ENCODE assay signal across 15 cellular contexts in the genomic region with DNA sequence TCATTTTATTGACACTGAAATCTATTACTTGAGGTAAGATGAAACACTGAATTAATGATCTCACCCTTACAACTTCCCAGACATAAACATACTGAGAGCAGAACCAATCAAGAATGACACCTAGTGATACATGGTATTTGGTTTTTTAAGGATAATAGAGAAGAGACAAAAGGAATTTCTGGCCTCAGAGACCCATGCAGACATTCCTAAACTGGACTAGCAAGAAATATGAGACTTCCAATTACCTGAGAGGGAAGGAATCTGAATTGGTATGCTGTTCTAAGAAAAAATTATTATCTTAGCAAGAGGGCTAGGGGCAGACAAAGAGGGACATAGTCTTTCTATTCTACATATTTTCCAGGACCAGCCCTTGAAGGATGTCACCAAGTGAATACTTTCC.
"Had no signal": no experiment of that assay in that cellular context is flagged by ENCODE, and none has a peak within 500 bp of the region (broad histone marks: within the 10 kb centered on the region; RNA-seq: fewer than 3 reads in every experiment).

No MANE protein-coding gene starts in this region.

- H3K27me3 ChIP-seq: cardiac muscle cell, gastroesophageal sphincter, tibial nerve had no signal

- H3K4me3 ChIP-seq: cardiac muscle cell, gastroesophageal sphincter, lung, tibial nerve had no signal

- H3K36me3 Mint-ChIP-seq: natural killer cell; stimulated activated memory B cell treated with anti-CD40 and anti-IgM and Interleukin-4, amounts not matched to agents 10 μg/mL and 1 μg/mL and 100 μg/mL, for 72 hours had no signal

- H3K4me3 Mint-ChIP-seq: natural killer cell; stimulated activated memory B cell treated with anti-CD40 and anti-IgM and Interleukin-4, amounts not matched to agents 10 μg/mL and 1 μg/mL and 100 μg/mL, for 72 hours had no signal

- DNase-seq: activated T-cell treated with anti-CD3 and anti-CD28 coated beads, Interleukin-2, amount 50 U/mL, for 1 hour; amygdala; effector CD4-positive, alpha-beta T cell; hippocampal formation; left cardiac atrium; natural killer cell; right cardiac atrium; stimulated activated CD4-positive, alpha-beta T cell treated with anti-CD3 and anti-CD28 coated beads, Interleukin-1b, Interleukin-23, amount 100 ng/mL, for 48 hours had no signal

- H3K4me1 Mint-ChIP-seq: natural killer cell; stimulated activated memory B cell treated with anti-CD40 and anti-IgM and Interleukin-4, amounts not matched to agents 10 μg/mL and 1 μg/mL and 100 μg/mL, for 72 hours had no signal

- H3K4me1 ChIP-seq: gastroesophageal sphincter, tibial nerve had no signal

- H3K27ac Mint-ChIP-seq: activated naive CD4-positive, alpha-beta T cell treated with anti-CD3 and anti-CD28 coated beads, Interleukin-2, amount 50 U/mL, for 72 hours; natural killer cell; stimulated activated memory B cell treated with anti-CD40 and anti-IgM and Interleukin-4, amounts not matched to agents 10 μg/mL and 1 μg/mL and 100 μg/mL, for 72 hours had no signal

- H3K27me3 Mint-ChIP-seq: stimulated activated memory B cell treated with anti-CD40 and anti-IgM and Interleukin-4, amounts not matched to agents 10 μg/mL and 1 μg/mL and 100 μg/mL, for 72 hours had no signal

- H3K27ac ChIP-seq: cardiac muscle cell, gastroesophageal sphincter, tibial nerve had no signal

- ATAC-seq: activated CD4-positive, CD25-positive, alpha-beta regulatory T cell treated with anti-CD3 and anti-CD28 coated beads, Interleukin-2, amount 50 U/mL, for 24 hours; activated naive CD4-positive, alpha-beta T cell treated with anti-CD3 and anti-CD28 coated beads, Interleukin-2, amount 50 U/mL, for 72 hours; gastroesophageal sphincter; left cardiac atrium; natural killer cell; right cardiac atrium; stimulated activated memory B cell treated with anti-CD40 and anti-IgM and Interleukin-4, amounts not matched to agents 10 μg/mL and 1 μg/mL and 100 μg/mL, for 72 hours had no signal

- H3K36me3 ChIP-seq: cardiac muscle cell, gastroesophageal sphincter, tibial nerve had no signal
